Comparison of ENCODE assay signal across 8 cellular contexts in the genomic region with DNA sequence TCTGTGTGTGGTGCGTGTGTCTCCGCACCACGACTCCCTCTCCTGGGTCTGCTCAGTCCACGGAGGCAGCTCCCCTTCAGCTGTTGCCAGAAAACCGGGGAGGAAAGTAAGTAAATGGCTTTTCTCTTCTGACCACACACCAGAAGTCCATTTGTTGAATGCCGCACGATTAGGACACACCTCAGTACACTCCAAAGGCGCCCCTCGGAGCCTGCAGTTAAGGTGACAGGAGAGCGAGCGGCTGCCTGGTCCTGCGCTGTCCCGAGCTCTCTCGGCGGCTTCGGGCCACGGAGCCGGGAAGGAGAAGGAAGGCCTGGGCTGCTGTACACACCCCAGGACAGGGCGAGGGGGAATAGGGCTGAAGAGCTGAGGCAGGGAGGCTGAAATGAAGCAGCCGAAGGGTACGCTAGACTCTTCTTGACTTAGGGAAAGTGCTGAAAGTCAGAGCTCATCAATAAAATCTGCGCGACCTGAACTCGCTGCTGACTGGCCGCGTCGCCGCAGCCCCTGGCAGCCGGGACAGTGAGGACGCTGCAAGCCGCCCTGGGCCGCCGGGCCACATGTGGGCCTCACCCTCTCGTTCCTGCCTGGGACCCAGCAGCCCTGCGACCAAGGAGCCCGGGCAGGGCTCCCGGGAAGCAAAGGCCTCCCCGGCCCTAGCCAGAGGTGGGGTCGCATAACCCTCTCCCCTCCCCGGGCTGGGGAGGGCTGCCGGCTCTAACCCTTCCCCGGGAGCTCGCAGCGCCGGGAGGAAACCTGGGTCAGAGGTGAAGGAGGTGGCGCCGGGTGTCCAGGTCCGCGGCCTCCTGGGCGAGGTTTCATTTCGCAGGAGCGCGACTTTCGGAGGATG. TPM values are rescaled to one million over a fixed set of nuclear protein-coding genes. Genes with fewer than 3 reads are reported as not detected.
DNase-seq lines count a peak whose midpoint lies in the region; TF ChIP-seq lines count a peak whose summit lies in the region.

No MANE protein-coding gene starts in this region.

- H3K14ac ChIP-seq in mesenchymal stem cell (ENCODE audit: low read length in 2 of 2), result no peak overlapping the region

- H2AFZ ChIP-seq in mesenchymal stem cell (ENCODE audit: low read depth, low read length), result no peak overlapping the region

- no peak overlapping the region for H4K8ac ChIP-seq in mesenchymal stem cell (ENCODE audit: low read length)

- no peaks in the 10 kb centered on the region for H3K36me3 ChIP-seq in HUES48 (ENCODE audit: control insufficient read depth, insufficient read depth, low read length)
- H3K36me3 ChIP-seq in brain microvascular endothelial cell (replicated peaks), result no peaks in the 10 kb centered on the region
- H3K36me3 ChIP-seq in mesenchymal stem cell (ENCODE audit: control insufficient read depth in 1 of 2, insufficient read depth in 2 of 2, low read depth in 1 of 2, low read length in 2 of 2), result peaks cover 0 to 3% of the 10 kb centered on the region in 2 experiments

- H2BK12ac ChIP-seq in mesenchymal stem cell (ENCODE audit: low read length in 2 of 2), result no peak overlapping the region

- POLR2A ChIA-PET in AG04450 (lab: Yijun Ruan, JAX), result no interaction called here

- H2AK5ac ChIP-seq in mesenchymal stem cell (ENCODE audit: low read length, severe bottlenecking), result no peak overlapping the region

- no peak for DNase-seq in AG04450 (ENCODE audit: low read depth, low spot score)
- no peak for DNase-seq in brain microvascular endothelial cell
- peak; percentile 31 for DNase-seq in mesenchymal stem cell
- DNase-seq in COLO829 (ENCODE audit: low spot score), result no peak
- no peak for DNase-seq in SKM-1 (lab: John Stamatoyannopoulos, UW; ENCODE audit: unreplicated experiment)
- no peak for DNase-seq in cerebellum (ENCODE audit: low spot score)
- DNase-seq in activated CD4-positive, CD25-positive, alpha-beta regulatory T cell treated with anti-CD3 and anti-CD28 coated beads, Interleukin-2, amount 50 U/mL, for 72 hours, result no peak

- H3K4me3 ChIP-seq in AG04450 (ENCODE audit: low read depth, low read length), result 0 out of 2 replicates have a peak overlapping the region, but pooled peaks have one; percentile 2
- peak overlapping the region; percentile 52 for H3K4me3 ChIP-seq in HUES48 (ENCODE audit: low read depth, low read length)
- peak overlapping the region; percentile 12 for H3K4me3 ChIP-seq in brain microvascular endothelial cell (ENCODE audit: low read depth, low read length)
- H3K4me3 ChIP-seq in mesenchymal stem cell (ENCODE audit: insufficient read depth in 1 of 2, low read depth in 1 of 2, low read length in 2 of 2), result peak overlapping the region in 1 of 2 experiments; percentile 58

- WGBS in mesenchymal stem cell, result 2% methylated on average over 51 of the region's 54 CpGs

- in situ Hi-C loops in brain microvascular endothelial cell (cut with HindIII; ENCODE audit: low pct_ligation_motif_present, low sequenced_read_pairs), result no loop called here

- no peak overlapping the region for H4K91ac ChIP-seq in mesenchymal stem cell (ENCODE audit: low read length)

- H3K9ac ChIP-seq in HUES48 (ENCODE audit: low read depth, low read length), result no peak overlapping the region
- no peak overlapping the region for H3K9ac ChIP-seq in mesenchymal stem cell (ENCODE audit: low read length)

- no peak overlapping the region for H3K4ac ChIP-seq in mesenchymal stem cell (ENCODE audit: low read depth in 1 of 2, low read length in 2 of 2)

- H3K27ac ChIP-seq in AG04450 (ENCODE audit: low read depth, low read length) (no peak overlapping the region), HUES48 (ENCODE audit: low read depth, low read length) (no peak overlapping the region), brain microvascular endothelial cell (no peak overlapping the region), mesenchymal stem cell (ENCODE audit: low read length, poor library complexity, severe bottlenecking) (no peak overlapping the region)

- H2BK15ac ChIP-seq in mesenchymal stem cell (ENCODE audit: low read depth, poor library complexity, severe bottlenecking), result no peak overlapping the region

- H3K23ac ChIP-seq in mesenchymal stem cell (ENCODE audit: low read length in 2 of 2), result peak overlapping the region in 1 of 2 experiments; percentile 89

- H3K9me3 ChIP-seq in AG04450 (ENCODE audit: control insufficient read depth, insufficient read depth, low read length), result peaks cover 8% of the 10 kb centered on the region; the same call in 1 of the 2 replicates
- no peaks in the 10 kb centered on the region for H3K9me3 ChIP-seq in HUES48 (ENCODE audit: control insufficient read depth, insufficient read depth, low read length)
- no peaks in the 10 kb centered on the region for H3K9me3 ChIP-seq in mesenchymal stem cell (ENCODE audit: control insufficient read depth, low read length)

- CTCF ChIA-PET in AG04450 (lab: Charles Lee), result interaction anchor here (0.7 to 1.0 kb wide), 3 partner anchors 11 to 1411 kb away, joined by 4 to 5 read pairs (median 4); no protein-coding TSS in a partner anchor

- no peak overlapping the region for H3K18ac ChIP-seq in mesenchymal stem cell (ENCODE audit: low read depth in 1 of 2, low read length in 2 of 2)

- peaks cover 76% of the 10 kb centered on the region for H3K4me1 ChIP-seq in HUES48 (ENCODE audit: control insufficient read depth, insufficient read depth, low read length)
- peaks cover 64% of the 10 kb centered on the region for H3K4me1 ChIP-seq in mesenchymal stem cell (ENCODE audit: control insufficient read depth, insufficient read depth, low read depth, low read length)

- H3K27me3 ChIP-seq in AG04450 (ENCODE audit: control insufficient read depth, insufficient read depth, low read length) (peaks cover 98% of the 10 kb centered on the region), HUES48 (ENCODE audit: control insufficient read depth, insufficient read depth, low read length) (peaks cover 99% of the 10 kb centered on the region), brain microvascular endothelial cell (replicated peaks) (peaks cover 94% of the 10 kb centered on the region), mesenchymal stem cell (ENCODE audit: control insufficient read depth in 1 of 2, insufficient read depth in 1 of 2, low read length in 2 of 2) (peaks cover 96 to 98% of the 10 kb centered on the region in 2 experiments)

- TF ChIP-seq CTCF in AG04450 (IDR thresholded peaks at IDR 0.05; ENCODE audit: low read depth, low read length) (no peak), brain microvascular endothelial cell (IDR thresholded peaks at IDR 0.05; ENCODE audit: low read depth, low read length, missing control alignments) (no peak)

- H3K79me1 ChIP-seq in mesenchymal stem cell (replicated peaks; ENCODE audit: low read length, poor library complexity, severe bottlenecking), result no peaks in the 10 kb centered on the region

- no peak overlapping the region for H2BK5ac ChIP-seq in mesenchymal stem cell (ENCODE audit: low read depth, low read length, poor library complexity, severe bottlenecking)

- H2BK120ac ChIP-seq in mesenchymal stem cell (ENCODE audit: low read depth, low read length), result no peak overlapping the region

- peak overlapping the region; percentile 80 for H3K4me2 ChIP-seq in mesenchymal stem cell (ENCODE audit: low read length, poor library complexity, severe bottlenecking)

RNA-seq across cellular contexts. Expression of a gene that starts 1.5 kb away (rescaled TPM):
- polyA plus RNA-seq in AG04450 (2011; rRNA removed), result not detected in 2 replicates
- polyA minus RNA-seq in AG04450 (2011; rRNA and poly(A)+ RNA removed), result not detected in 2 replicates
- not detected for polyA plus RNA-seq in mesenchymal stem cell (2013, experiment 1 of 2)
- not detected for polyA plus RNA-seq in mesenchymal stem cell (2013, experiment 2 of 2)
- total RNA-seq in cerebellum, result 165 TPM
